22 cellular contexts compared by ENCODE assay signal in genomic region chr11:129955282-129955681, GRCh38. TPM values are rescaled to one million over a fixed set of nuclear protein-coding genes. Genes with fewer than 3 reads are reported as not detected.
DNase-seq lines count a peak whose midpoint lies in the region; TF ChIP-seq lines count a peak whose summit lies in the region.
"Had no signal": no experiment of that assay in that cellular context is flagged by ENCODE, and none has a peak within 500 bp of the region (broad histone marks: within the 10 kb centered on the region; RNA-seq: fewer than 3 reads in every experiment).

No MANE protein-coding gene starts in this region.

- H2AFZ ChIP-seq in OCI-LY7 (ENCODE audit: low read length), result peak overlapping the region; percentile 5; the same call in 1 of the 2 replicates

- H3K27me3 ChIP-seq in CD8-positive, alpha-beta memory T cell (ENCODE audit: insufficient read depth, low read length, poor library complexity, severe bottlenecking), result no peaks in the 10 kb centered on the region
- H3K27me3 ChIP-seq: BE2C, BLaER1 had no signal

- no peaks in the 10 kb centered on the region for H3K79me2 ChIP-seq in OCI-LY7 (ENCODE audit: insufficient read depth, low read depth, low read length)

- H3K36me3 Mint-ChIP-seq in CD8-positive, alpha-beta memory T cell, result peaks cover 8 to 57% (median 24%) of the 10 kb centered on the region in 3 donors

- no peaks in the 10 kb centered on the region; the same call in 1 of the 2 replicates for H3K36me3 ChIP-seq in OCI-LY7 (ENCODE audit: insufficient read depth, low read length)
- H3K36me3 ChIP-seq in CD8-positive, alpha-beta memory T cell (ENCODE audit: insufficient read depth, low read length), result peaks cover 5% of the 10 kb centered on the region
- H3K36me3 ChIP-seq: BE2C had no signal

- H3K4me1 ChIP-seq in OCI-LY7 (ENCODE audit: insufficient read depth, low read length, poor library complexity, severe bottlenecking), result peaks cover 61% of the 10 kb centered on the region
- H3K4me1 ChIP-seq in CD8-positive, alpha-beta memory T cell (ENCODE audit: insufficient read depth, low read length), result no peaks in the 10 kb centered on the region

- no peaks in the 10 kb centered on the region for H3K9me2 ChIP-seq in OCI-LY7 (ENCODE audit: insufficient read depth, low read length)

- H3K4me1 Mint-ChIP-seq in CD8-positive, alpha-beta memory T cell, result no peaks in the 10 kb centered on the region
- H3K4me1 Mint-ChIP-seq: CD4-positive, alpha-beta memory T cell; CD4-positive, CD25-positive, alpha-beta regulatory T cell had no signal

- CTCF ChIA-PET in OCI-LY7 (lab: Charles Lee; ENCODE audit: unreplicated experiment), result interaction anchor here (0.8 to 2.3 kb wide), 3 partner anchors 9 to 19 kb away, joined by 3 to 8 read pairs (median 5); no protein-coding TSS in a partner anchor
- CTCF ChIA-PET in CD8-positive, alpha-beta memory T cell (lab: Charles Lee), result interaction anchor here (1.1 kb wide), 1 partner anchor 177 kb away, joined by 4 read pairs; no protein-coding TSS in a partner anchor

- no peaks in the 10 kb centered on the region for H3K27me3 Mint-ChIP-seq in CD8-positive, alpha-beta memory T cell
- H3K27me3 Mint-ChIP-seq: CD4-positive, alpha-beta memory T cell; CD4-positive, CD25-positive, alpha-beta regulatory T cell had no signal

- no peak overlapping the region for H3K4me3 Mint-ChIP-seq in CD8-positive, alpha-beta memory T cell
- H3K4me3 Mint-ChIP-seq: CD14-positive monocyte; CD4-positive, alpha-beta memory T cell; CD4-positive, CD25-positive, alpha-beta regulatory T cell had no signal

- H3K27ac Mint-ChIP-seq in CD8-positive, alpha-beta memory T cell, result no peak overlapping the region
- H3K27ac Mint-ChIP-seq: CD4-positive, alpha-beta memory T cell; CD4-positive, CD25-positive, alpha-beta regulatory T cell had no signal

- no peak overlapping the region for H3K27ac ChIP-seq in OCI-LY7 (ENCODE audit: low read depth, low read length, poor library complexity, severe bottlenecking)
- no peak overlapping the region for H3K27ac ChIP-seq in CD8-positive, alpha-beta memory T cell (ENCODE audit: low read depth, low read length)
- H3K27ac ChIP-seq: 22Rv1, BLaER1 had no signal

- H3K4me3 ChIP-seq in OCI-LY7 (ENCODE audit: low read depth, low read length, poor library complexity, severe bottlenecking), result no peak overlapping the region
- no peak overlapping the region for H3K4me3 ChIP-seq in CD8-positive, alpha-beta memory T cell (ENCODE audit: low read length)
- H3K4me3 ChIP-seq: BLaER1 had no signal

- H3K9me3 ChIP-seq in OCI-LY7 (ENCODE audit: low read length), result 0 out of 2 replicates have a peak, but pooled peaks cover 5% of the 10 kb centered on the region
- H3K9me3 ChIP-seq in CD8-positive, alpha-beta memory T cell (ENCODE audit: low read length), result no peaks in the 10 kb centered on the region
- H3K9me3 ChIP-seq: BE2C, BLaER1 had no signal

- no peaks in the 10 kb centered on the region for H3K9me3 Mint-ChIP-seq in CD8-positive, alpha-beta memory T cell
- H3K9me3 Mint-ChIP-seq: CD14-positive monocyte; CD4-positive, alpha-beta memory T cell; CD4-positive, CD25-positive, alpha-beta regulatory T cell had no signal

- no TSS peak for BruUV-seq in OCI-LY7 (replicated peaks; lab: Mats Ljungman, UMichigan)

- no peaks in the 10 kb centered on the region for H4K20me1 ChIP-seq in OCI-LY7 (ENCODE audit: insufficient read depth, low read length)
- H4K20me1 ChIP-seq: BLaER1 had no signal

- H3K4me2 ChIP-seq in OCI-LY7 (ENCODE audit: low read length), result no peak overlapping the region
- H3K4me2 ChIP-seq: BLaER1 had no signal

- TF ChIP-seq CTCF in OCI-LY7 (conservative IDR thresholded peaks at IDR 0.05; ENCODE audit: low read length), result no peak

- intact Hi-C loops in OCI-LY7 (cut with micrococcal nuclease; ENCODE audit: unreplicated experiment), result no loop called here

- POLR2A ChIA-PET in OCI-LY7 (lab: Charles Lee), result interaction anchor here (0.7 to 5.6 kb wide), 12 partner anchors 8 to 175 kb away, joined by 3 to 80 read pairs (median 4); partner anchors contain the start of gene PRDM10
- POLR2A ChIA-PET in CD8-positive, alpha-beta memory T cell (lab: Charles Lee), result no interaction called here

- DNase-seq in NCI-H146 (lab: John Stamatoyannopoulos, UW) (peak; percentile 49), NCI-H146 treated with DMSO at 0.1 percent for 48 hours (lab: John Stamatoyannopoulos, UW; ENCODE audit: unreplicated experiment) (no peak), COR-L47 (lab: John Stamatoyannopoulos, UW) (peak; percentile 19), NCI-H69 (lab: John Stamatoyannopoulos, UW) (peak; percentile 31), OCI-LY7 (ENCODE audit: low spot score) (no peak), hypothalamus (lab: John Stamatoyannopoulos, UW) (no peak), A172 (ENCODE audit: low spot score) (no peak)
- no peak for DNase-seq in CD8-positive, alpha-beta memory T cell
- DNase-seq: ACHN; BE2C; CD4-positive, alpha-beta memory T cell; CD4-positive, CD25-positive, alpha-beta regulatory T cell; DMS 273 treated with DMSO at 0.1 percent for 48 hours; DMS153; DMS53; DMS79; DND-41; EL; GF-D8 had no signal

RNA-seq across cellular contexts. Expression of gene PRDM10, which starts 47.4 kb away (rescaled TPM):
- 28.7 and 29.8 TPM in 2 replicates for total RNA-seq in OCI-LY7 (2014; rRNA removed; shearing (Covaris generic))
- 59.2 and 60.6 TPM in 2 replicates for total RNA-seq in OCI-LY7 (2022)
- total RNA-seq in CD8-positive, alpha-beta memory T cell, result 10 to 100 TPM; 16.0 to 17.7 TPM
- 2.8 TPM for polyA plus RNA-seq in CD8-positive, alpha-beta memory T cell
- total RNA-seq in A172 (2014; rRNA removed; shearing (Covaris generic)), result 4.6 and 5.5 TPM in 2 replicates

RNA-seq across cellular contexts. Expression of gene NFRKB, which starts 59.9 kb away (rescaled TPM):
- 22.2 and 31.2 TPM in 2 replicates for total RNA-seq in OCI-LY7 (2014; rRNA removed; shearing (Covaris generic))
- total RNA-seq in OCI-LY7 (2022), result 35.5 and 36.3 TPM in 2 replicates
- total RNA-seq in CD8-positive, alpha-beta memory T cell, result 10 to 100 TPM; 37.5 to 37.8 TPM
- 20.3 TPM for polyA plus RNA-seq in CD8-positive, alpha-beta memory T cell
- 19.0 and 20.1 TPM in 2 replicates for total RNA-seq in A172 (2014; rRNA removed; shearing (Covaris generic))

Comparison
In these comparisons a context has a peak if more than half of its experiments do, and no peak if none do; other contexts are left out.
1. DNase-seq: peak in NCI-H146 (single experiment), COR-L47 (single experiment) and NCI-H69 (single experiment); none in NCI-H146 treated with DMSO at 0.1 percent for 48 hours (single experiment), OCI-LY7 (single experiment), hypothalamus (0 of 51), CD8-positive, alpha-beta memory T cell (0 of 5) and A172 (single experiment).